In genomic region chr7:97118306-97118917, GRCh38 we compare ENCODE assay signal across 1 cellular context.
TF ChIP-seq lines count a peak whose summit lies in the region.

No MANE protein-coding gene starts in this region.

TF ChIP-seq in WTC11, 78 proteins besides CTCF, POLR2A, EP300 and RAD21 (continued from another document):
- TF ChIP-seq MXD4 (CRISPR knock-in tag; IDR thresholded peaks at IDR 0.05; ENCODE audit: borderline replicate concordance) (no peak), IRF1 (CRISPR knock-in tag; IDR thresholded peaks at IDR 0.05) (no peak), ERG (CRISPR knock-in tag; IDR thresholded peaks at IDR 0.05) (no peak), ZNF423 (CRISPR knock-in tag; IDR thresholded peaks at IDR 0.05) (no peak), ATF2 (CRISPR knock-in tag; IDR thresholded peaks at IDR 0.05; ENCODE audit: borderline replicate concordance, low read depth) (no peak)
- TF ChIP-seq, protein P1, sequence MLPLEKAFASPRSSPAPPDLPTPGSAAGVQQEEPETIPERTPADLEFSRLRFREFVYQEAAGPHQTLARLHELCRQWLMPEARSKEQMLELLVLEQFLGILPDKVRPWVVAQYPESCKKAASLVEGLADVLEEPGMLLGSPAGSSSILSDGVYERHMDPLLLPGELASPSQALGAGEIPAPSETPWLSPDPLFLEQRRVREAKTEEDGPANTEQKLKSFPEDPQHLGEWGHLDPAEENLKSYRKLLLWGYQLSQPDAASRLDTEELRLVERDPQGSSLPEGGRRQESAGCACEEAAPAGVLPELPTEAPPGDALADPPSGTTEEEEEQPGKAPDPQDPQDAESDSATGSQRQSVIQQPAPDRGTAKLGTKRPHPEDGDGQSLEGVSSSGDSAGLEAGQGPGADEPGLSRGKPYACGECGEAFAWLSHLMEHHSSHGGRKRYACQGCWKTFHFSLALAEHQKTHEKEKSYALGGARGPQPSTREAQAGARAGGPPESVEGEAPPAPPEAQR (CRISPR knock-in tag; IDR thresholded peaks at IDR 0.05) = no peak
